ENCODE assay signal across 9 cellular contexts in genomic region chr6:134177236-134177635, GRCh38.
DNase-seq lines count a peak whose midpoint lies in the region; ATAC-seq and TF ChIP-seq lines count a peak whose summit lies in the region.
"Had no signal": no experiment of that assay in that cellular context is flagged by ENCODE, and none has a peak within 500 bp of the region (broad histone marks: within the 10 kb centered on the region; RNA-seq: fewer than 3 reads in every experiment).

No MANE protein-coding gene starts in this region.

- TF ChIP-seq POLR2A in esophagus muscularis mucosa (IDR thresholded peaks at IDR 0.05; ENCODE audit: low read depth) = no peak

- no peak for TF ChIP-seq CTCF in esophagus muscularis mucosa (IDR thresholded peaks at IDR 0.05)

- peaks cover 28 to 55% (median 40%) of the 10 kb centered on the region in 4 donors for H3K4me1 ChIP-seq in esophagus muscularis mucosa

- intact Hi-C loops in esophagus muscularis mucosa (cut with DNase I) = loop anchor here (5.0 kb wide), 1 partner anchor 825 kb away; no protein-coding TSS in a partner anchor

- 82% methylated on average over 1 of the region's 1 CpG for WGBS in esophagus muscularis mucosa

- H3K27ac ChIP-seq in esophagus muscularis mucosa (replicated peaks in 1 of 4) = peak overlapping the region in 3 of 4 donors; percentile 40 to 88 (median 48)

- peaks cover 0 to 23% (median 7%) of the 10 kb centered on the region in 4 donors for H3K36me3 ChIP-seq in esophagus muscularis mucosa

- DNase-seq in CD1c-positive myeloid dendritic cell (ENCODE audit: extremely low spot score) (peak; percentile 52), SK-MEL-5 (ENCODE audit: low read depth, low spot score) (peak; percentile 24), esophagus muscularis mucosa (ENCODE audit: extremely low spot score) (peak; percentile 84), pons (ENCODE audit: low spot score) (peak; percentile 38)
- no peak for DNase-seq in stimulated activated CD4-positive, alpha-beta T cell treated with anti-CD3 and anti-CD28 coated beads, Interleukin-4, amount 100 ng/mL, for 1 hour
- DNase-seq: NCI-H2227 treated with DMSO at 0.1 percent for 48 hours had no signal

- no peak for ATAC-seq in GM21717 (IDR thresholded peaks at IDR 0.05; ENCODE audit: unreplicated experiment)
- no peak for ATAC-seq in GM21619 (IDR thresholded peaks at IDR 0.05; ENCODE audit: unreplicated experiment)
- ATAC-seq in SK-N-SH treated with all-trans-retinoic acid at 6 μM for 48 hours = no peak

- no peak for TF ChIP-seq EP300 in esophagus muscularis mucosa (IDR thresholded peaks at IDR 0.05)

- in situ Hi-C loops in SK-MEL-5 (cut with HindIII; ENCODE audit: low pct_unique_long_range_greater_than_20kb, low sequenced_read_pairs) = no loop called here

- H3K27me3 ChIP-seq in esophagus muscularis mucosa = peaks cover 0 to 7% (median 2%) of the 10 kb centered on the region in 4 donors

- no peaks in the 10 kb centered on the region for H3K9me3 ChIP-seq in esophagus muscularis mucosa

- no peak overlapping the region for H3K4me3 ChIP-seq in esophagus muscularis mucosa

TF ChIP-seq in SK-N-SH treated with all-trans-retinoic acid at 6 μM for 48 hours, 23 proteins besides CTCF, POLR2A, EP300 and RAD21:
- TF ChIP-seq ISL1 (CRISPR knock-in tag; IDR thresholded peaks at IDR 0.05) = no peak
TF ChIP-seq in SK-N-SH treated with all-trans-retinoic acid at 6 μM for 48 hours: peak in this region for 0.
